In genomic region chr17:46115687-46116086, GRCh38 we compare ENCODE assay signal across 18 cellular contexts.
DNase-seq lines count a peak whose midpoint lies in the region; ATAC-seq and FAIRE-seq lines count a peak whose summit lies in the region.
"Had no signal": no experiment of that assay in that cellular context is flagged by ENCODE, and none has a peak within 500 bp of the region (broad histone marks: within the 10 kb centered on the region; RNA-seq: fewer than 3 reads in every experiment).

No MANE protein-coding gene starts in this region.

- H3K4me1 ChIP-seq in adipocyte (ENCODE audit: control insufficient read depth, insufficient read depth, low read length): peaks cover 18% of the 10 kb centered on the region
- H3K4me1 ChIP-seq in skeletal muscle tissue (ENCODE audit: control insufficient read depth in 3 of 3, insufficient read depth in 3 of 3, low read length in 3 of 3): peaks cover 28 to 39% (median 34%) of the 10 kb centered on the region in 3 donors
- peaks cover 7% of the 10 kb centered on the region for H3K4me1 ChIP-seq in effector memory CD4-positive, alpha-beta T cell (ENCODE audit: control insufficient read depth, insufficient read depth, low read length, poor library complexity, severe bottlenecking)
- peaks cover 0 to 4% of the 10 kb centered on the region in 2 donors for H3K4me1 ChIP-seq in small intestine (ENCODE audit: control insufficient read depth in 2 of 2, insufficient read depth in 1 of 2, low read depth in 1 of 2, low read length in 1 of 2)
- H3K4me1 ChIP-seq: colonic mucosa had no signal

- H3K9ac ChIP-seq in adipocyte (ENCODE audit: low read length) (no peak overlapping the region), skeletal muscle tissue (ENCODE audit: low read depth in 1 of 3, low read length in 3 of 3) (peak overlapping the region in 1 of 3 donors; percentile 51)

- DNase-seq in EH (ENCODE audit: low read depth) (peak; percentile 48), adipocyte (ENCODE audit: low read depth) (peak; percentile 36), left cardiac atrium (no peak), NOMO-1 treated with dmso at 0.1 percent for 144 hours (lab: John Stamatoyannopoulos, UW; ENCODE audit: unreplicated experiment) (no peak), NCI-H526 (lab: John Stamatoyannopoulos, UW) (no peak), small intestine (no peak)
- DNase-seq in effector memory CD4-positive, alpha-beta T cell: no peak
- DNase-seq: BE2C; colonic mucosa; DMS53; H9; lower lobe of right lung; NCI-H1436 treated with DMSO at 0.1 percent for 48 hours; PC-3; stimulated activated naive CD4-positive, alpha-beta T cell treated with Interleukin-2 at 50 U/mL for 16 hours; SW 1271 had no signal

- H3K27ac ChIP-seq in skeletal muscle tissue (ENCODE audit: low read depth, low read length) (peak overlapping the region; percentile 63), small intestine (ENCODE audit: low read depth in 1 of 2, low read length in 1 of 2) (no peak overlapping the region)
- no peak overlapping the region for H3K27ac ChIP-seq in effector memory CD4-positive, alpha-beta T cell (ENCODE audit: insufficient read depth, low read length, poor library complexity, severe bottlenecking)
- H3K27ac ChIP-seq: colonic mucosa, lower lobe of right lung had no signal

- H3K36me3 ChIP-seq in adipocyte (ENCODE audit: control insufficient read depth, insufficient read depth, low read length, severe bottlenecking): no peaks in the 10 kb centered on the region
- no peaks in the 10 kb centered on the region for H3K36me3 ChIP-seq in skeletal muscle tissue (ENCODE audit: control insufficient read depth in 3 of 3, insufficient read depth in 3 of 3, low read length in 3 of 3)
- peaks cover 4% of the 10 kb centered on the region for H3K36me3 ChIP-seq in effector memory CD4-positive, alpha-beta T cell (ENCODE audit: control insufficient read depth, insufficient read depth, low read length)
- H3K36me3 ChIP-seq in small intestine (ENCODE audit: control insufficient read depth in 2 of 2, insufficient read depth in 2 of 2, low read length in 2 of 2): no peaks in the 10 kb centered on the region
- H3K36me3 ChIP-seq: colonic mucosa, lower lobe of right lung had no signal

- no peak for FAIRE-seq in small intestine (lab: Jason Lieb, UNC)

- intact Hi-C loops in left cardiac atrium (cut with DNase I): no loop called here

- WGBS in small intestine, 3 donors: 66 to 80% (median 80%) methylated on average over 6 of the region's 6 CpGs

- peak; percentile 61 to 84 for ATAC-seq in left cardiac atrium
- ATAC-seq: activated naive CD4-positive, alpha-beta T cell treated with anti-CD3 and anti-CD28 coated beads, Interleukin-2, amount 50 U/mL, for 72 hours; lower lobe of right lung; PC-3 had no signal

- H3K27me3 ChIP-seq in adipocyte (replicated peaks; ENCODE audit: control insufficient read depth, insufficient read depth, low read length) (no peaks in the 10 kb centered on the region), skeletal muscle tissue (ENCODE audit: control insufficient read depth in 3 of 3, insufficient read depth in 3 of 3, low read length in 3 of 3) (no peaks in the 10 kb centered on the region), small intestine (ENCODE audit: control insufficient read depth in 2 of 2, insufficient read depth in 2 of 2, low read length in 2 of 2) (no peaks in the 10 kb centered on the region)
- H3K27me3 ChIP-seq in effector memory CD4-positive, alpha-beta T cell (replicated peaks; ENCODE audit: control insufficient read depth, insufficient read depth, low read length, poor library complexity, severe bottlenecking): no peaks in the 10 kb centered on the region
- H3K27me3 ChIP-seq: BE2C, colonic mucosa had no signal

- H3K4me3 ChIP-seq in adipocyte (ENCODE audit: low read length): no peak overlapping the region
- H3K4me3 ChIP-seq in skeletal muscle tissue (ENCODE audit: low read length in 3 of 3): peak overlapping the region; percentile 6 to 25 (median 20)
- no peak overlapping the region for H3K4me3 ChIP-seq in effector memory CD4-positive, alpha-beta T cell (ENCODE audit: insufficient read depth, low read depth, low read length, poor library complexity, severe bottlenecking)
- H3K4me3 ChIP-seq in small intestine (ENCODE audit: low read depth in 1 of 2, low read length in 2 of 2): no peak overlapping the region
- H3K4me3 ChIP-seq: colonic mucosa, lower lobe of right lung had no signal

- no peaks in the 10 kb centered on the region for H3K9me3 ChIP-seq in adipocyte (ENCODE audit: control insufficient read depth, low read length)
- H3K9me3 ChIP-seq in skeletal muscle tissue (ENCODE audit: control insufficient read depth in 3 of 3, low read length in 3 of 3): no peaks in the 10 kb centered on the region
- H3K9me3 ChIP-seq in effector memory CD4-positive, alpha-beta T cell (ENCODE audit: control insufficient read depth, low read length): no peaks in the 10 kb centered on the region
- H3K9me3 ChIP-seq in small intestine (ENCODE audit: control insufficient read depth, low read depth): no peaks in the 10 kb centered on the region
- H3K9me3 ChIP-seq: BE2C, colonic mucosa, lower lobe of right lung had no signal

Comparison
In these comparisons a context has a peak if more than half of its experiments do, and no peak if none do; other contexts are left out.
1. DNase-seq: peak in EH (single experiment) and adipocyte (single experiment); none in left cardiac atrium (single experiment), effector memory CD4-positive, alpha-beta T cell (0 of 3), NOMO-1 treated with dmso at 0.1 percent for 144 hours (single experiment), NCI-H526 (0 of 2) and small intestine (single experiment).
2. H3K4me3 ChIP-seq: peak in skeletal muscle tissue (3 of 3); none in adipocyte (single experiment), effector memory CD4-positive, alpha-beta T cell (single experiment) and small intestine (0 of 2).